In the genomic region with DNA sequence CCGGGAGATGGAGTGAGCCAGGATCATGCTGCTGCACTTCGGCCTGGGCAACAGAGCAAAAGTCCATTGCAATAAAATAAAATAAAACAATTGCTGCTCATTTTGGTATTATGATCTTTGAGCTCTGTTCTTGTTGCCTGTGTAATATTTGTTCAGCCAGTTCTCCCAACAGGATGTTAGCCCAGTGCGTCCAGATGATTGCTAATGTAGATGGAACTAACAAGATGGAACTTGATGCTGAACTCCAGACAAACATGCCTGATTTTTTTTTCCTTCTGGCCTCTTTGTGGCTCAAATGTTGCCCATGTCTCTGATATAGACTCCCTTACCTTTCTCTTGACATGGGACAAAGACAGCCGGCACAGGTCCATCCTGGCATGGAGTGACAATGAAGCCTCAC, we compare ENCODE assay signal across 32 cellular contexts. TPM values are rescaled to one million over a fixed set of nuclear protein-coding genes. Genes with fewer than 3 reads are reported as not detected.
DNase-seq lines count a peak whose midpoint lies in the region; ATAC-seq, FAIRE-seq and TF ChIP-seq lines count a peak whose summit lies in the region.
"Had no signal": no experiment of that assay in that cellular context is flagged by ENCODE, and none has a peak within 500 bp of the region (broad histone marks: within the 10 kb centered on the region; RNA-seq: fewer than 3 reads in every experiment).

No MANE protein-coding gene starts in this region.

- H2AK5ac ChIP-seq in mesenchymal stem cell (ENCODE audit: low read length, severe bottlenecking): no peak overlapping the region

- peak overlapping the region; percentile 12 for H2AFZ ChIP-seq in keratinocyte (ENCODE audit: control insufficient read depth, low read length)
- H2AFZ ChIP-seq in mesenchymal stem cell (ENCODE audit: low read depth, low read length): no peak overlapping the region

- no peaks in the 10 kb centered on the region for H3K9me3 Mint-ChIP-seq in activated naive CD8-positive, alpha-beta T cell treated with anti-CD3 and anti-CD28 coated beads, Interleukin-2, amount 50 U/mL, for 24 hours
- H3K9me3 Mint-ChIP-seq: CD4-positive, alpha-beta memory T cell; CD8-positive, alpha-beta memory T cell had no signal

- H3K9me1 ChIP-seq in keratinocyte (ENCODE audit: control insufficient read depth, extremely low read depth, insufficient read depth, low read length): no peaks in the 10 kb centered on the region

- FAIRE-seq in bronchial epithelial cell (lab: Jason Lieb, UNC) (no peak), keratinocyte (lab: Jason Lieb, UNC) (no peak)
- FAIRE-seq: A204.1, GM12878, GM12892, GM18507 had no signal

- H3K23ac ChIP-seq in mesenchymal stem cell (ENCODE audit: low read length in 2 of 2): no peak overlapping the region

- H3K36me3 Mint-ChIP-seq in activated naive CD8-positive, alpha-beta T cell treated with anti-CD3 and anti-CD28 coated beads, Interleukin-2, amount 50 U/mL, for 24 hours (ENCODE audit: low read depth): no peaks in the 10 kb centered on the region
- H3K36me3 Mint-ChIP-seq: CD14-positive monocyte; CD4-positive, alpha-beta memory T cell; CD4-positive, CD25-positive, alpha-beta regulatory T cell; CD8-positive, alpha-beta memory T cell had no signal

- H3K4me2 ChIP-seq in keratinocyte (ENCODE audit: control insufficient read depth, extremely low read depth, insufficient read depth, low read depth, low read length) (no peak overlapping the region), mesenchymal stem cell (ENCODE audit: low read length, poor library complexity, severe bottlenecking) (no peak overlapping the region)
- H3K4me2 ChIP-seq: BLaER1 had no signal

- H4K20me1 ChIP-seq in keratinocyte (ENCODE audit: control insufficient read depth, extremely low read depth, insufficient read depth, low read length): no peaks in the 10 kb centered on the region
- H4K20me1 ChIP-seq: BLaER1 had no signal

- no peak overlapping the region for H4K8ac ChIP-seq in mesenchymal stem cell (ENCODE audit: low read length)

- H2BK120ac ChIP-seq in mesenchymal stem cell (ENCODE audit: low read depth, low read length): no peak overlapping the region

- H3K36me3 ChIP-seq in bronchial epithelial cell (ENCODE audit: control insufficient read depth, insufficient read depth, low read length) (no peaks in the 10 kb centered on the region), keratinocyte (ENCODE audit: control insufficient read depth in 2 of 2, extremely low read depth in 1 of 2, insufficient read depth in 2 of 2, low read length in 2 of 2) (no peaks in the 10 kb centered on the region), mesenchymal stem cell (ENCODE audit: control insufficient read depth in 1 of 2, insufficient read depth in 2 of 2, low read depth in 1 of 2, low read length in 2 of 2) (no peaks in the 10 kb centered on the region)
- H3K36me3 ChIP-seq: BE2C, BLaER1 had no signal

- dilution Hi-C loops in keratinocyte (cut with MboI; ENCODE audit: extremely low pct_ligation_motif_present, low sequenced_read_pairs): no loop called here

- 90% methylated on average over 2 of the region's 4 CpGs for WGBS in mesenchymal stem cell

- peaks cover 1% of the 10 kb centered on the region for H3K27me3 Mint-ChIP-seq in activated naive CD8-positive, alpha-beta T cell treated with anti-CD3 and anti-CD28 coated beads, Interleukin-2, amount 50 U/mL, for 24 hours
- H3K27me3 Mint-ChIP-seq: CD4-positive, CD25-positive, alpha-beta regulatory T cell had no signal

- H3K4me3 ChIP-seq in bronchial epithelial cell (ENCODE audit: low read depth, low read length): no peak overlapping the region
- no peak overlapping the region for H3K4me3 ChIP-seq in epithelial cell of esophagus (ENCODE audit: low read length)
- no peak overlapping the region for H3K4me3 ChIP-seq in keratinocyte (ENCODE audit: control insufficient read depth in 2 of 3, extremely low read depth in 1 of 3, insufficient read depth in 2 of 3, low read depth in 1 of 3, low read length in 3 of 3)
- no peak overlapping the region for H3K4me3 ChIP-seq in mesenchymal stem cell (ENCODE audit: insufficient read depth in 1 of 2, low read depth in 1 of 2, low read length in 2 of 2)
- H3K4me3 ChIP-seq: BLaER1, GM12878 had no signal

- H3K9ac ChIP-seq in keratinocyte (ENCODE audit: control insufficient read depth, extremely low read depth, insufficient read depth, low read length): no peak overlapping the region
- no peak overlapping the region for H3K9ac ChIP-seq in mesenchymal stem cell (ENCODE audit: low read length)
- H3K9ac ChIP-seq: BLaER1 had no signal

- no peak overlapping the region for H3K27ac ChIP-seq in keratinocyte (ENCODE audit: control insufficient read depth, insufficient read depth, low read length)
- H3K27ac ChIP-seq in mesenchymal stem cell (ENCODE audit: low read length, poor library complexity, severe bottlenecking): no peak overlapping the region
- H3K27ac ChIP-seq: BLaER1 had no signal

- H3K4ac ChIP-seq in mesenchymal stem cell (ENCODE audit: low read depth in 1 of 2, low read length in 2 of 2): no peak overlapping the region

- no peak for ATAC-seq in HG02981 (IDR thresholded peaks at IDR 0.05; ENCODE audit: unreplicated experiment)
- ATAC-seq in activated naive CD8-positive, alpha-beta T cell treated with anti-CD3 and anti-CD28 coated beads, Interleukin-2, amount 50 U/mL, for 24 hours: no peak
- ATAC-seq: GM12878 had no signal

- no peak overlapping the region for H2BK15ac ChIP-seq in mesenchymal stem cell (ENCODE audit: low read depth, poor library complexity, severe bottlenecking)

- H3K9me3 ChIP-seq in keratinocyte (ENCODE audit: control insufficient read depth, low read depth, low read length) (no peaks in the 10 kb centered on the region), mesenchymal stem cell (ENCODE audit: control insufficient read depth, low read length) (no peaks in the 10 kb centered on the region)
- H3K9me3 ChIP-seq: BE2C, BLaER1 had no signal

- H3K27ac Mint-ChIP-seq in activated naive CD8-positive, alpha-beta T cell treated with anti-CD3 and anti-CD28 coated beads, Interleukin-2, amount 50 U/mL, for 24 hours: no peak overlapping the region
- H3K27ac Mint-ChIP-seq: CD14-positive monocyte; CD4-positive, alpha-beta memory T cell; CD4-positive, CD25-positive, alpha-beta regulatory T cell; CD8-positive, alpha-beta memory T cell had no signal

- H3K4me3 Mint-ChIP-seq in activated naive CD8-positive, alpha-beta T cell treated with anti-CD3 and anti-CD28 coated beads, Interleukin-2, amount 50 U/mL, for 24 hours: no peak overlapping the region
- H3K4me3 Mint-ChIP-seq: CD14-positive monocyte; CD4-positive, alpha-beta memory T cell; CD4-positive, CD25-positive, alpha-beta regulatory T cell; CD8-positive, alpha-beta memory T cell had no signal

- H3K79me1 ChIP-seq in mesenchymal stem cell (replicated peaks; ENCODE audit: low read length, poor library complexity, severe bottlenecking): no peaks in the 10 kb centered on the region

- no peaks in the 10 kb centered on the region for H3K79me2 ChIP-seq in keratinocyte (ENCODE audit: control insufficient read depth, insufficient read depth, low read length)

- peak; percentile 69 for DNase-seq in bronchial epithelial cell (ENCODE audit: low read depth)
- peak; percentile 50 for DNase-seq in epithelial cell of esophagus (ENCODE audit: low read depth)
- no peak for DNase-seq in keratinocyte (ENCODE audit: low read depth, low spot score)
- DNase-seq in activated naive CD8-positive, alpha-beta T cell treated with anti-CD3 and anti-CD28 coated beads, Interleukin-2, amount 50 U/mL, for 24 hours: no peak
- DNase-seq in mesenchymal stem cell: no peak
- DNase-seq in hypothalamus (lab: John Stamatoyannopoulos, UW): no peak
- DNase-seq: 8988T; ACHN; BE2C; C1 segment of cervical spinal cord; CD4-positive, alpha-beta memory T cell; CD4-positive, CD25-positive, alpha-beta regulatory T cell; CD8-positive, alpha-beta memory T cell; COR-L47; DMS 273 treated with DMSO at 0.1 percent for 48 hours; DMS153; DMS53; DMS79; DND-41; EL; GDM1 had no signal

- H4K91ac ChIP-seq in mesenchymal stem cell (ENCODE audit: low read length): no peak overlapping the region

- H3K18ac ChIP-seq in mesenchymal stem cell (ENCODE audit: low read depth in 1 of 2, low read length in 2 of 2): no peak overlapping the region

- H2BK12ac ChIP-seq in mesenchymal stem cell (ENCODE audit: low read length in 2 of 2): no peak overlapping the region

- no peak overlapping the region for H2BK5ac ChIP-seq in mesenchymal stem cell (ENCODE audit: low read depth, low read length, poor library complexity, severe bottlenecking)

- no peak overlapping the region for H3K14ac ChIP-seq in mesenchymal stem cell (ENCODE audit: low read length in 2 of 2)

- TF ChIP-seq CTCF in bronchial epithelial cell (IDR thresholded peaks at IDR 0.05; ENCODE audit: insufficient read depth, low read length, severe bottlenecking) (no peak), epithelial cell of esophagus (IDR thresholded peaks at IDR 0.05; ENCODE audit: insufficient read depth, low read depth, low read length, missing control alignments) (no peak), keratinocyte (optimal IDR thresholded peaks at IDR 0.05 in 1 of 3, IDR thresholded peaks at IDR 0.05 in 1 of 3, conservative IDR thresholded peaks at IDR 0.05 in 1 of 3; ENCODE audit: extremely low read depth in 1 of 3, insufficient read depth in 2 of 3, low read length in 3 of 3) (no peak)

- peaks cover 10% of the 10 kb centered on the region for H3K4me1 ChIP-seq in keratinocyte (ENCODE audit: control insufficient read depth, extremely low read depth, insufficient read depth, low read length)
- H3K4me1 ChIP-seq in mesenchymal stem cell (ENCODE audit: control insufficient read depth, insufficient read depth, low read depth, low read length): no peaks in the 10 kb centered on the region
- H3K4me1 ChIP-seq: BE2C, BLaER1 had no signal

- H3K27me3 ChIP-seq in bronchial epithelial cell (ENCODE audit: control insufficient read depth, insufficient read depth, low read length) (no peaks in the 10 kb centered on the region), keratinocyte (ENCODE audit: control insufficient read depth, extremely low read depth, insufficient read depth, low read length) (no peaks in the 10 kb centered on the region), mesenchymal stem cell (ENCODE audit: control insufficient read depth in 1 of 2, insufficient read depth in 1 of 2, low read length in 2 of 2) (peaks cover 0 to 8% of the 10 kb centered on the region in 2 experiments)
- H3K27me3 ChIP-seq: BE2C had no signal

- no peaks in the 10 kb centered on the region for H3K4me1 Mint-ChIP-seq in activated naive CD8-positive, alpha-beta T cell treated with anti-CD3 and anti-CD28 coated beads, Interleukin-2, amount 50 U/mL, for 24 hours
- H3K4me1 Mint-ChIP-seq: CD14-positive monocyte; CD4-positive, alpha-beta memory T cell; CD4-positive, CD25-positive, alpha-beta regulatory T cell; CD8-positive, alpha-beta memory T cell had no signal

RNA-seq across cellular contexts. Expression of a gene that starts 15.8 kb away (rescaled TPM):
- total RNA-seq in bronchial epithelial cell: not detected in 2 replicates
- not detected in 3 replicates for polyA plus RNA-seq in keratinocyte
- polyA plus RNA-seq in keratinocyte (2011; ENCODE audit: low read depth): not detected
- not detected in 2 replicates for polyA plus RNA-seq in keratinocyte (2011; cell fraction: cytosol; rRNA removed)
- not detected in 2 replicates for polyA plus RNA-seq in keratinocyte (2011; cell fraction: nucleus; rRNA removed)
- not detected in 2 replicates for polyA plus RNA-seq in keratinocyte (2012; ENCODE audit: low replicate concordance)
- polyA minus RNA-seq in keratinocyte: not detected in 3 replicates
- not detected for polyA minus RNA-seq in keratinocyte (2011; cell fraction: cytosol; rRNA and poly(A)+ RNA removed)
- not detected in 2 replicates for polyA minus RNA-seq in keratinocyte (2011; cell fraction: nucleus; rRNA and poly(A)+ RNA removed)
- not detected for polyA plus RNA-seq in mesenchymal stem cell (2013, experiment 1 of 2)
- polyA plus RNA-seq in mesenchymal stem cell (2013, experiment 2 of 2): not detected
- total RNA-seq: A673; CD4-positive, alpha-beta memory T cell; CD4-positive, CD25-positive, alpha-beta regulatory T cell; CD8-positive, alpha-beta memory T cell; Daoy; G401; GM12878 had no signal
- polyA plus RNA-seq: AG04450; CD14-positive monocyte; CD4-positive, alpha-beta memory T cell; CD4-positive, CD25-positive, alpha-beta regulatory T cell; CD8-positive, alpha-beta memory T cell had no signal

RNA-seq across cellular contexts. Expression of a gene that starts 50.4 kb away (rescaled TPM):
- not detected in 2 replicates for total RNA-seq in bronchial epithelial cell
- polyA plus RNA-seq in keratinocyte: not detected in 3 replicates
- not detected for polyA plus RNA-seq in keratinocyte (2011; ENCODE audit: low read depth)
- not detected in 2 replicates for polyA plus RNA-seq in keratinocyte (2011; cell fraction: cytosol; rRNA removed)
- polyA plus RNA-seq in keratinocyte (2011; cell fraction: nucleus; rRNA removed): not detected in 2 replicates
- polyA plus RNA-seq in keratinocyte (2012; ENCODE audit: low replicate concordance): not detected in 2 replicates
- not detected in 3 replicates for polyA minus RNA-seq in keratinocyte
- not detected for polyA minus RNA-seq in keratinocyte (2011; cell fraction: cytosol; rRNA and poly(A)+ RNA removed)
- polyA minus RNA-seq in keratinocyte (2011; cell fraction: nucleus; rRNA and poly(A)+ RNA removed): not detected in 2 replicates
- not detected for polyA plus RNA-seq in mesenchymal stem cell (2013, experiment 1 of 2)
- polyA plus RNA-seq in mesenchymal stem cell (2013, experiment 2 of 2): not detected
- total RNA-seq: A673; CD4-positive, alpha-beta memory T cell; CD4-positive, CD25-positive, alpha-beta regulatory T cell; CD8-positive, alpha-beta memory T cell; Daoy; G401; GM12878 had no signal
- polyA plus RNA-seq: AG04450; CD14-positive monocyte; CD4-positive, alpha-beta memory T cell; CD4-positive, CD25-positive, alpha-beta regulatory T cell; CD8-positive, alpha-beta memory T cell had no signal

Comparison
In these comparisons a context has a peak if more than half of its experiments do, and no peak if none do; other contexts are left out.
1. DNase-seq: peak in bronchial epithelial cell (single experiment) and epithelial cell of esophagus (single experiment); none in keratinocyte (single experiment), activated naive CD8-positive, alpha-beta T cell treated with anti-CD3 and anti-CD28 coated beads, Interleukin-2, amount 50 U/mL, for 24 hours (single experiment), mesenchymal stem cell (single experiment) and hypothalamus (0 of 51).